15 cellular contexts compared by ENCODE assay signal in genomic region chr13:45584816-45585215, GRCh38. TPM values are rescaled to one million over a fixed set of nuclear protein-coding genes. Genes with fewer than 3 reads are reported as not detected.
A peak's percentile ranks its signal among the peaks of the same experiment; 100 is the strongest.
DNase-seq lines count a peak whose midpoint lies in the region; ATAC-seq and TF ChIP-seq lines count a peak whose summit lies in the region.
"Had no signal": no experiment of that assay in that cellular context is flagged by ENCODE, and none has a peak within 500 bp of the region (broad histone marks: within the 10 kb centered on the region; RNA-seq: fewer than 3 reads in every experiment).

No MANE protein-coding gene starts in this region.

- H2BK5ac ChIP-seq in trophoblast cell (ENCODE audit: low read depth, low read length, poor library complexity): no peak overlapping the region

- H4K12ac ChIP-seq in trophoblast cell (ENCODE audit: low read depth, low read length): no peak overlapping the region

- TF ChIP-seq CTCF in SK-N-SH (IDR thresholded peaks at IDR 0.05): no peak
- peak; percentile 32 for TF ChIP-seq CTCF in Loucy (conservative IDR thresholded peaks at IDR 0.05; ENCODE audit: low read length)
- no peak for TF ChIP-seq CTCF in endothelial cell (IDR thresholded peaks at IDR 0.05; ENCODE audit: unreplicated experiment)
- TF ChIP-seq CTCF in MM.1S (IDR thresholded peaks at IDR 0.05; ENCODE audit: low read length): no peak
- TF ChIP-seq CTCF in psoas muscle (IDR thresholded peaks at IDR 0.05): no peak

- H3K4me1 Mint-ChIP-seq in endothelial cell (ENCODE audit: unreplicated experiment): peaks cover 3% of the 10 kb centered on the region

- CTCF ChIA-PET in SK-N-SH (lab: Yijun Ruan, JAX): interaction anchor here (1.4 kb wide), 1 partner anchor 9 kb away, joined by 3 read pairs; no protein-coding TSS in a partner anchor

- H3K27me3 ChIP-seq in SK-N-SH (ENCODE audit: insufficient read depth) (no peaks in the 10 kb centered on the region; the same call in 1 of the 2 replicates), Loucy (ENCODE audit: insufficient read depth, low read length, poor library complexity, severe bottlenecking) (no peaks in the 10 kb centered on the region), trophoblast cell (ENCODE audit: insufficient read depth, low read length) (no peaks in the 10 kb centered on the region), MM.1S (replicated peaks; ENCODE audit: insufficient read depth, low read length) (no peaks in the 10 kb centered on the region), psoas muscle (ENCODE audit: insufficient read depth in 3 of 3, low read length in 2 of 3) (no peaks in the 10 kb centered on the region)

- H2AK5ac ChIP-seq in trophoblast cell (ENCODE audit: low read length): no peak overlapping the region

- H3K9me3 ChIP-seq in SK-N-SH (no peaks in the 10 kb centered on the region), Loucy (ENCODE audit: insufficient read depth, low read depth, low read length) (no peaks in the 10 kb centered on the region), trophoblast cell (ENCODE audit: insufficient read depth, low read depth, low read length) (peaks cover 5% of the 10 kb centered on the region), MM.1S (replicated peaks; ENCODE audit: insufficient read depth, low read length) (no peaks in the 10 kb centered on the region), psoas muscle (no peaks in the 10 kb centered on the region)

- H3K9me3 Mint-ChIP-seq in endothelial cell (ENCODE audit: unreplicated experiment): no peaks in the 10 kb centered on the region
- H3K9me3 Mint-ChIP-seq: stimulated activated naive CD8-positive, alpha-beta T cell treated with anti-CD3 and anti-CD28 coated beads, Interleukin-15, Interleukin-2, amounts not matched to agents 100 ng/mL and 50 ng/mL, for 24 hours had no signal

- H3K18ac ChIP-seq in trophoblast cell (ENCODE audit: low read length): no peak overlapping the region

- H3K4me1 ChIP-seq in SK-N-SH (ENCODE audit: control insufficient read depth in 1 of 2, insufficient read depth in 2 of 2, low read depth in 1 of 2, low read length in 1 of 2) (peaks cover 0 to 10% of the 10 kb centered on the region in 2 experiments; a peak in 1 of 4 replicates), Loucy (ENCODE audit: insufficient read depth, low read length, poor library complexity, severe bottlenecking) (no peaks in the 10 kb centered on the region), trophoblast cell (ENCODE audit: control insufficient read depth in 1 of 2, insufficient read depth in 2 of 2, low read length in 2 of 2) (no peaks in the 10 kb centered on the region), MM.1S (ENCODE audit: low read length) (no peaks in the 10 kb centered on the region), psoas muscle (no peaks in the 10 kb centered on the region)

- H3K79me2 ChIP-seq in SK-N-SH (ENCODE audit: insufficient read depth) (no peaks in the 10 kb centered on the region), Loucy (ENCODE audit: insufficient read depth, low read length) (no peaks in the 10 kb centered on the region), trophoblast cell (ENCODE audit: control insufficient read depth, insufficient read depth, low read length, poor library complexity) (no peaks in the 10 kb centered on the region), MM.1S (ENCODE audit: low read length) (no peaks in the 10 kb centered on the region)

- H2AFZ ChIP-seq in SK-N-SH (ENCODE audit: low read depth): no peak overlapping the region
- H2AFZ ChIP-seq in Loucy (ENCODE audit: low read length): peak overlapping the region; percentile 78
- no peak overlapping the region for H2AFZ ChIP-seq in trophoblast cell (ENCODE audit: insufficient read depth, low read length, poor library complexity)
- no peak overlapping the region for H2AFZ ChIP-seq in MM.1S (ENCODE audit: low read length)

- ATAC-seq in SK-N-SH treated with all-trans-retinoic acid at 6 μM for 48 hours: peak; percentile 67
- no peak for ATAC-seq in psoas muscle

- no peak overlapping the region for H3K27ac ChIP-seq in SK-N-SH (ENCODE audit: low read depth in 2 of 2, low read length in 1 of 2)
- no peak overlapping the region for H3K27ac ChIP-seq in trophoblast cell (ENCODE audit: low read depth, low read length)
- no peak overlapping the region for H3K27ac ChIP-seq in MM.1S (ENCODE audit: low read length)
- H3K27ac ChIP-seq in psoas muscle: no peak overlapping the region

- no peaks in the 10 kb centered on the region for H3F3A ChIP-seq in SK-N-SH (replicated peaks; ENCODE audit: insufficient read depth)
- no peaks in the 10 kb centered on the region for H3F3A ChIP-seq in Loucy (ENCODE audit: low read depth)
- H3F3A ChIP-seq in MM.1S (ENCODE audit: insufficient read depth, low read length): no peaks in the 10 kb centered on the region

- no peak overlapping the region for H3K4ac ChIP-seq in trophoblast cell (ENCODE audit: low read depth, low read length)

- H3K36me3 Mint-ChIP-seq in endothelial cell (ENCODE audit: low read depth, unreplicated experiment): no peaks in the 10 kb centered on the region

- peak overlapping the region; percentile 54 for H4K8ac ChIP-seq in trophoblast cell (ENCODE audit: low read depth, low read length)

- H3K9ac ChIP-seq in SK-N-SH: no peak overlapping the region
- no peak overlapping the region for H3K9ac ChIP-seq in Loucy (ENCODE audit: low read depth, low read length, poor library complexity, severe bottlenecking)
- H3K9ac ChIP-seq in trophoblast cell (ENCODE audit: low read length): no peak overlapping the region
- H3K9ac ChIP-seq in MM.1S (ENCODE audit: low read length): no peak overlapping the region

- DNase-seq in SK-N-SH: no peak
- peak; percentile 4 for DNase-seq in endothelial cell (ENCODE audit: low spot score)
- peak in 1 of 2 donors; percentile 39 for DNase-seq in trophoblast cell
- DNase-seq in MM.1S: no peak
- DNase-seq in psoas muscle: no peak
- DNase-seq in NCI-H345 treated with DMSO at 0.1 percent for 48 hours (lab: John Stamatoyannopoulos, UW; ENCODE audit: unreplicated experiment): no peak
- DNase-seq: activated CD4-positive, CD25-positive, alpha-beta regulatory T cell treated with anti-CD3 and anti-CD28 coated beads, Interleukin-2, amount 50 U/mL, for 72 hours; NCI-H1048; NCI-H69; stimulated activated CD4-positive, alpha-beta T cell treated with anti-CD3 and anti-CD28 coated beads, Interleukin-4, amount 100 ng/mL, for 24 hours had no signal

- H3K36me3 ChIP-seq in SK-N-SH (replicated peaks in 1 of 2; ENCODE audit: control insufficient read depth in 1 of 2, insufficient read depth in 2 of 2, low read length in 1 of 2) (no peaks in the 10 kb centered on the region), Loucy (ENCODE audit: insufficient read depth, low read length) (no peaks in the 10 kb centered on the region), trophoblast cell (ENCODE audit: control insufficient read depth in 1 of 2, insufficient read depth in 2 of 2, low read length in 2 of 2) (no peaks in the 10 kb centered on the region), MM.1S (replicated peaks; ENCODE audit: insufficient read depth, low read length) (no peaks in the 10 kb centered on the region), psoas muscle (ENCODE audit: insufficient read depth in 1 of 2, low read depth in 1 of 2) (no peaks in the 10 kb centered on the region)

- no peak overlapping the region for H4K91ac ChIP-seq in trophoblast cell (ENCODE audit: low read depth, low read length)

- H3K79me1 ChIP-seq in trophoblast cell (ENCODE audit: low read length): no peaks in the 10 kb centered on the region

- H3K4me3 Mint-ChIP-seq in endothelial cell (ENCODE audit: unreplicated experiment): no peak overlapping the region
- H3K4me3 Mint-ChIP-seq: stimulated activated naive CD8-positive, alpha-beta T cell treated with anti-CD3 and anti-CD28 coated beads, Interleukin-15, Interleukin-2, amounts not matched to agents 100 ng/mL and 50 ng/mL, for 24 hours had no signal

- POLR2A ChIA-PET in SK-N-SH (lab: Yijun Ruan, JAX): no interaction called here

- no peak overlapping the region for H3K14ac ChIP-seq in trophoblast cell (ENCODE audit: low read length)

- TF ChIP-seq EP300 in SK-N-SH (IDR thresholded peaks at IDR 0.05; ENCODE audit: borderline replicate concordance in 1 of 2, low read depth in 1 of 2, low read length in 1 of 2): no peak

- no peaks in the 10 kb centered on the region for H3K9me2 ChIP-seq in SK-N-SH
- H3K9me2 ChIP-seq in Loucy (replicated peaks; ENCODE audit: low read depth, low read length): no peaks in the 10 kb centered on the region
- no peaks in the 10 kb centered on the region for H3K9me2 ChIP-seq in MM.1S (replicated peaks; ENCODE audit: insufficient read depth, low read length)

- no peak overlapping the region for H3K27ac Mint-ChIP-seq in endothelial cell (ENCODE audit: unreplicated experiment)
- H3K27ac Mint-ChIP-seq: stimulated activated naive CD8-positive, alpha-beta T cell treated with anti-CD3 and anti-CD28 coated beads, Interleukin-15, Interleukin-2, amounts not matched to agents 100 ng/mL and 50 ng/mL, for 24 hours had no signal

- H2BK12ac ChIP-seq in trophoblast cell (ENCODE audit: low read length): no peak overlapping the region

- WGBS in SK-N-SH (ENCODE audit: low lambda C conversion rate): 75% methylated on average over 6 of the region's 6 CpGs
- WGBS in trophoblast cell (ENCODE audit: extremely low coverage, insufficient coverage, insufficient read length): no CpG with 5 or more reads among the region's 6 CpGs
- WGBS in psoas muscle, 3 donors: 79 to 81% (median 80%) methylated on average over 6 of the region's 6 CpGs

- H2BK120ac ChIP-seq in trophoblast cell (ENCODE audit: insufficient read depth, low read length, poor library complexity): no peak overlapping the region

- H4K20me1 ChIP-seq in SK-N-SH (ENCODE audit: insufficient read depth) (no peaks in the 10 kb centered on the region), Loucy (ENCODE audit: insufficient read depth, low read length, poor library complexity, severe bottlenecking) (no peaks in the 10 kb centered on the region), MM.1S (ENCODE audit: insufficient read depth, low read length) (no peaks in the 10 kb centered on the region)

- no peak for TF ChIP-seq RAD21 in SK-N-SH (IDR thresholded peaks at IDR 0.05; ENCODE audit: low read length)

- H3K4me2 ChIP-seq in SK-N-SH (no peak overlapping the region), Loucy (ENCODE audit: low read depth, low read length, poor library complexity, severe bottlenecking) (no peak overlapping the region), trophoblast cell (ENCODE audit: low read length) (no peak overlapping the region), MM.1S (ENCODE audit: low read depth, low read length) (no peak overlapping the region)

- H3K27me3 Mint-ChIP-seq in endothelial cell (ENCODE audit: unreplicated experiment): peaks cover 3% of the 10 kb centered on the region
- H3K27me3 Mint-ChIP-seq: stimulated activated naive CD8-positive, alpha-beta T cell treated with anti-CD3 and anti-CD28 coated beads, Interleukin-15, Interleukin-2, amounts not matched to agents 100 ng/mL and 50 ng/mL, for 24 hours had no signal

- intact Hi-C loops in psoas muscle (cut with DNase I): no loop called here

- no peak overlapping the region for H3K23ac ChIP-seq in trophoblast cell (ENCODE audit: low read length)

- H3K4me3 ChIP-seq in SK-N-SH (ENCODE audit: low read depth in 2 of 2, low read length in 1 of 2) (no peak overlapping the region), Loucy (ENCODE audit: low read length, poor library complexity, severe bottlenecking) (no peak overlapping the region), trophoblast cell (ENCODE audit: low read depth, low read length) (no peak overlapping the region), MM.1S (ENCODE audit: low read length) (no peak overlapping the region), psoas muscle (no peak overlapping the region)

RNA-seq across cellular contexts. Expression of gene ERICH6B, which starts 30.7 kb away (rescaled TPM):
- not detected in 2 replicates for polyA plus RNA-seq in SK-N-SH (2012; rRNA removed)
- not detected in 2 replicates for polyA plus RNA-seq in SK-N-SH (2012; cell fraction: cytosol; rRNA removed)
- polyA plus RNA-seq in SK-N-SH (2012; cell fraction: nucleus; rRNA removed): not detected in 2 replicates
- total RNA-seq in endothelial cell (ENCODE audit: unreplicated experiment): not detected
- not detected in 2 replicates for polyA plus RNA-seq in trophoblast cell (2013)
- total RNA-seq in psoas muscle: not detected
- not detected for polyA plus RNA-seq in psoas muscle
- total RNA-seq: mucosa of gallbladder, renal cortical epithelial cell had no signal
